Comparison of ENCODE assay signal across 8 cellular contexts in genomic region chr12:104643921-104644669, GRCh38.
A peak's percentile ranks its signal among the peaks of the same experiment; 100 is the strongest.
DNase-seq lines count a peak whose midpoint lies in the region; ATAC-seq and TF ChIP-seq lines count a peak whose summit lies in the region.

No MANE protein-coding gene starts in this region.

- no peaks in the 10 kb centered on the region for H3K27me3 ChIP-seq in OCI-LY3 (ENCODE audit: low read depth, low read length)

- ATAC-seq in HG03108 (IDR thresholded peaks at IDR 0.05; ENCODE audit: unreplicated experiment) (peak; percentile 35), left lobe of liver (peak; percentile 51), HG02852 (IDR thresholded peaks at IDR 0.05; ENCODE audit: unreplicated experiment) (no peak)

- H3K9ac ChIP-seq in OCI-LY3 (ENCODE audit: low read length): peak overlapping the region; percentile 58

- DNase-seq in DMS53 (lab: John Stamatoyannopoulos, UW) (peak; percentile 80), left lobe of liver (ENCODE audit: low spot score) (no peak), dedifferentiated amniotic fluid mesenchymal stem cell (ENCODE audit: extremely low spot score) (no peak), hippocampal formation (lab: John Stamatoyannopoulos, UW) (no peak)
- no peak for DNase-seq in stimulated activated CD4-positive, alpha-beta T cell treated with anti-CD3 and anti-CD28 coated beads, Interleukin-2, amount 100 ng/mL, for 24 hours

- no peak overlapping the region; the same call in 1 of the 2 replicates for H2AFZ ChIP-seq in OCI-LY3 (ENCODE audit: low read depth, low read length)

- TF ChIP-seq CTCF in OCI-LY3 (IDR thresholded peaks at IDR 0.05; ENCODE audit: low read depth, low read length): no peak

- no peaks in the 10 kb centered on the region for H3K79me2 ChIP-seq in OCI-LY3 (ENCODE audit: low read length)

- peaks cover 8% of the 10 kb centered on the region for H3K36me3 ChIP-seq in OCI-LY3 (replicated peaks; ENCODE audit: low read depth, low read length)

- H3K9me3 ChIP-seq in OCI-LY3 (ENCODE audit: insufficient read depth, low read length): peaks cover 13% of the 10 kb centered on the region; the same call in 1 of the 2 replicates

- H3K4me2 ChIP-seq in OCI-LY3 (ENCODE audit: low read length): peak overlapping the region; percentile 82

- peaks cover 40% of the 10 kb centered on the region for H3K4me1 ChIP-seq in OCI-LY3 (ENCODE audit: low read length)

- H3K27ac ChIP-seq in OCI-LY3 (ENCODE audit: low read length): peak overlapping the region; percentile 83

- H3K4me3 ChIP-seq in OCI-LY3 (ENCODE audit: low read length): peak overlapping the region; percentile 60

- no peaks in the 10 kb centered on the region for H4K20me1 ChIP-seq in OCI-LY3 (ENCODE audit: insufficient read depth, low read length)
